ENCODE assay signal across 1 cellular context in the genomic region with DNA sequence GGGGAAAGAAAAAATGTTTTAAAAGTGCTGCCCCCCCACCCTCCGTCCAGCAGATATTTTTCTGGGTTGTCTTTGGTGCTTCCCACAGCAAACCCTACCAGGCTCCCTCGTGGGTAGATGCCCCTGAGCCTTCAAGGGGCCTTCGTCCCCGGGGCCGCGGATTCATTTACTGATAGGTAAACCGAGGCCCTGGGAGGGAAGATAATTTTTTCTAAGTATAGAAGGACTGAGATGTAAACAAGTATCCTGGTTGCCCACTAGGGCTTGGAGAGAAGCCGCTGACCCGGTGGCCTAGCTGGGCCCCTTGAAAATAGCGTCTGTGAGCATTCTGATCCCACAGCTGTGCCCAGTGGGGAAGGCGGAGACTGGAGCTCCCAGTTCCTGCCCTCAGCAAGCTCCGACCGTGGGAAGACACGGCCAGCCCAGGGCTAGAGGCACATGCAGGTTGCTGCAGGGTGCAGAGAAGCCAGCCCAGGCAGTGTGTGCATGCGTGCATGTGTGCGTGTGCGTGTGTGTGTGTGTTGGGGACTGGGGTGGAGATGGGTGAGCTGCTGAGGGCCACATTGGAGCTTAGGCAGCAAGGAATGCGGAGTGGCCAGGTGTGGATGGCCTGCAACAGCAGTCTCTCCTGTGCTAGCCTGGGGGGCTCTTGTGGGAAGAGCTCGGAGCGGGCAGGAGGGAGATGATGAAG.
TF ChIP-seq lines count a peak whose summit lies in the region.

No MANE protein-coding gene starts in this region.

TF ChIP-seq in HepG2, 621 proteins besides CTCF, POLR2A, EP300 and RAD21 (continued from another document and continues in another):
- TF ChIP-seq, protein P1, sequence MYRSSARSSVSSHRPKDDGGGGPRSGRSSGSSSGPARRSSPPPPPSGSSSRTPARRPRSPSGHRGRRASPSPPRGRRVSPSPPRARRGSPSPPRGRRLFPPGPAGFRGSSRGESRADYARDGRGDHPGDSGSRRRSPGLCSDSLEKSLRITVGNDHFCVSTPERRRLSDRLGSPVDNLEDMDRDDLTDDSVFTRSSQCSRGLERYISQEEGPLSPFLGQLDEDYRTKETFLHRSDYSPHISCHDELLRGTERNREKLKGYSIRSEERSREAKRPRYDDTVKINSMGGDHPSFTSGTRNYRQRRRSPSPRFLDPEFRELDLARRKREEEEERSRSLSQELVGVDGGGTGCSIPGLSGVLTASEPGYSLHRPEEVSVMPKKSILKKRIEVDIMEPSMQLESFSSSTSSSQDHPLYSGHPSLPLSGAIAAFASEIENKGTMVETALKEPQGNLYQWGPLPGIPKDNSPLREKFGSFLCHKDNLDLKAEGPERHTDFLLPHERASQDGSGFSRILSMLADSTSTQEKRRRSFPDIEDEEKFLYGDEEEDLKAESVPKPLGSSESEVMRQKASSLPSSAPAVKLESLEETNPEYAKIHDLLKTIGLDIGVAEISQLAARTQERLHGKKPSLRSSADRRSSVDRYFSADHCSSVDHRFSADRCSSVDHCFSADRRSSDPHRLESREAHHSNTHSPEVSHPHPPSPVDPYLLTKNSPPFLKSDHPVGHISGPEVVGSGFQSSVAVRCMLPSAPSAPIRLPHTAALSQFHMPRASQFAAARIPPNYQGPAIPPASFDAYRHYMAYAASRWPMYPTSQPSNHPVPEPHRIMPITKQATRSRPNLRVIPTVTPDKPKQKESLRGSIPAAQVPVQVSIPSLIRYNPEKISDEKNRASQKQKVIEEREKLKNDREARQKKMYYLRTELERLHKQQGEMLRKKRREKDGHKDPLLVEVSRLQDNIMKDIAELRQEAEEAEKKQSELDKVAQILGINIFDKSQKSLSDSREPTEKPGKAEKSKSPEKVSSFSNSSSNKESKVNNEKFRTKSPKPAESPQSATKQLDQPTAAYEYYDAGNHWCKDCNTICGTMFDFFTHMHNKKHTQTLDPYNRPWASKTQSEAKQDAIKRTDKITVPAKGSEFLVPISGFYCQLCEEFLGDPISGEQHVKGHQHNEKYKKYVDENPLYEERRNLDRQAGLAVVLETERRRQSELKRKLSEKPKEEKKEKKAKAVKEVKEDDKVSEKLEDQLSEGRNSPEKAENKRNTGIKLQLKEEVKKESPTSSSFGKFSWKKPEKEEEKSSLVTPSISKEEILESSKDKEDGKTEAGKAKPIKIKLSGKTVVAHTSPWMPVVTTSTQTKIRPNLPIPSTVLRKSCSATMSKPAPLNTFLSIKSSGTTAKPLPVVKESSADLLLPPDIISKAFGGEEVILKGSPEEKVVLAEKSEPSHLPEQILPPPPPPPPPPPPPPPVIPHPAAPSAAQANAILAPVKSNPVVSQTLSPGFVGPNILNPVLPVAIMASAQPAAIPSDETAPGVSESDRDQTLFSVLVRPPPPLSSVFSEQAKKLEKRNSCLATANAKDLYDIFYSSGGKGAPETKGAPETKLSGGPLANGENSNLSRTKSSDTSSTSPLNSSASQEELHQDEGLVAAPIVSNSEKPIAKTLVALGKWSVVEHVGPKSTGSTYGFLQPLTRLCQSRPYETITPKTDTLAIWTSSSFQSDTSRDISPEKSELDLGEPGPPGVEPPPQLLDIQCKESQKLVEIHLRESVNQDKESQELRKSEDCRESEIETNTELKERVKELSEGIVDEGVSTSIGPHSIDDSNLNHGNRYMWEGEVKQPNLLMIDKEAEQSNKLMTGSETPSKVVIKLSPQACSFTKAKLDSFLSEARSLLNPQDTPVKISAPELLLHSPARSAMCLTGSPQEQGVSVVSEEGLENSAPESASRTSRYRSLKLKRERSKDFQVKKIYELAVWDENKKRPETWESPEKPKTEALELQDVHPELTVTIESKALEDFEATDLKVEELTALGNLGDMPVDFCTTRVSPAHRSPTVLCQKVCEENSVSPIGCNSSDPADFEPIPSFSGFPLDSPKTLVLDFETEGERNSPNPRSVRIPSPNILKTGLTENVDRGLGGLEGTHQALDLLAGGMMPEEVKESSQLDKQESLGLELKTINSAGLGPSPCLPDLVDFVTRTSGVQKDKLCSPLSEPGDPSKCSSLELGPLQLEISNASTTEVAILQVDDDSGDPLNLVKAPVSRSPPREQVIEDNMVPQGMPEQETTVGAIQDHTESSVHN (CRISPR knock-in tag; IDR thresholded peaks at IDR 0.05) = 0 out of 2 replicates have a peak, but pooled peaks have one; percentile 11
- TF ChIP-seq JUNB (CRISPR knock-in tag; IDR thresholded peaks at IDR 0.05; ENCODE audit: borderline replicate concordance) = 0 out of 2 replicates have a peak, but pooled peaks have one; percentile 30
- TF ChIP-seq SIN3B (IDR thresholded peaks at IDR 0.05; ENCODE audit: low read length) = no peak
- no peak for TF ChIP-seq ZNF577 (CRISPR knock-in tag; IDR thresholded peaks at IDR 0.05; ENCODE audit: borderline replicate concordance, low read depth)
- TF ChIP-seq, protein P2, sequence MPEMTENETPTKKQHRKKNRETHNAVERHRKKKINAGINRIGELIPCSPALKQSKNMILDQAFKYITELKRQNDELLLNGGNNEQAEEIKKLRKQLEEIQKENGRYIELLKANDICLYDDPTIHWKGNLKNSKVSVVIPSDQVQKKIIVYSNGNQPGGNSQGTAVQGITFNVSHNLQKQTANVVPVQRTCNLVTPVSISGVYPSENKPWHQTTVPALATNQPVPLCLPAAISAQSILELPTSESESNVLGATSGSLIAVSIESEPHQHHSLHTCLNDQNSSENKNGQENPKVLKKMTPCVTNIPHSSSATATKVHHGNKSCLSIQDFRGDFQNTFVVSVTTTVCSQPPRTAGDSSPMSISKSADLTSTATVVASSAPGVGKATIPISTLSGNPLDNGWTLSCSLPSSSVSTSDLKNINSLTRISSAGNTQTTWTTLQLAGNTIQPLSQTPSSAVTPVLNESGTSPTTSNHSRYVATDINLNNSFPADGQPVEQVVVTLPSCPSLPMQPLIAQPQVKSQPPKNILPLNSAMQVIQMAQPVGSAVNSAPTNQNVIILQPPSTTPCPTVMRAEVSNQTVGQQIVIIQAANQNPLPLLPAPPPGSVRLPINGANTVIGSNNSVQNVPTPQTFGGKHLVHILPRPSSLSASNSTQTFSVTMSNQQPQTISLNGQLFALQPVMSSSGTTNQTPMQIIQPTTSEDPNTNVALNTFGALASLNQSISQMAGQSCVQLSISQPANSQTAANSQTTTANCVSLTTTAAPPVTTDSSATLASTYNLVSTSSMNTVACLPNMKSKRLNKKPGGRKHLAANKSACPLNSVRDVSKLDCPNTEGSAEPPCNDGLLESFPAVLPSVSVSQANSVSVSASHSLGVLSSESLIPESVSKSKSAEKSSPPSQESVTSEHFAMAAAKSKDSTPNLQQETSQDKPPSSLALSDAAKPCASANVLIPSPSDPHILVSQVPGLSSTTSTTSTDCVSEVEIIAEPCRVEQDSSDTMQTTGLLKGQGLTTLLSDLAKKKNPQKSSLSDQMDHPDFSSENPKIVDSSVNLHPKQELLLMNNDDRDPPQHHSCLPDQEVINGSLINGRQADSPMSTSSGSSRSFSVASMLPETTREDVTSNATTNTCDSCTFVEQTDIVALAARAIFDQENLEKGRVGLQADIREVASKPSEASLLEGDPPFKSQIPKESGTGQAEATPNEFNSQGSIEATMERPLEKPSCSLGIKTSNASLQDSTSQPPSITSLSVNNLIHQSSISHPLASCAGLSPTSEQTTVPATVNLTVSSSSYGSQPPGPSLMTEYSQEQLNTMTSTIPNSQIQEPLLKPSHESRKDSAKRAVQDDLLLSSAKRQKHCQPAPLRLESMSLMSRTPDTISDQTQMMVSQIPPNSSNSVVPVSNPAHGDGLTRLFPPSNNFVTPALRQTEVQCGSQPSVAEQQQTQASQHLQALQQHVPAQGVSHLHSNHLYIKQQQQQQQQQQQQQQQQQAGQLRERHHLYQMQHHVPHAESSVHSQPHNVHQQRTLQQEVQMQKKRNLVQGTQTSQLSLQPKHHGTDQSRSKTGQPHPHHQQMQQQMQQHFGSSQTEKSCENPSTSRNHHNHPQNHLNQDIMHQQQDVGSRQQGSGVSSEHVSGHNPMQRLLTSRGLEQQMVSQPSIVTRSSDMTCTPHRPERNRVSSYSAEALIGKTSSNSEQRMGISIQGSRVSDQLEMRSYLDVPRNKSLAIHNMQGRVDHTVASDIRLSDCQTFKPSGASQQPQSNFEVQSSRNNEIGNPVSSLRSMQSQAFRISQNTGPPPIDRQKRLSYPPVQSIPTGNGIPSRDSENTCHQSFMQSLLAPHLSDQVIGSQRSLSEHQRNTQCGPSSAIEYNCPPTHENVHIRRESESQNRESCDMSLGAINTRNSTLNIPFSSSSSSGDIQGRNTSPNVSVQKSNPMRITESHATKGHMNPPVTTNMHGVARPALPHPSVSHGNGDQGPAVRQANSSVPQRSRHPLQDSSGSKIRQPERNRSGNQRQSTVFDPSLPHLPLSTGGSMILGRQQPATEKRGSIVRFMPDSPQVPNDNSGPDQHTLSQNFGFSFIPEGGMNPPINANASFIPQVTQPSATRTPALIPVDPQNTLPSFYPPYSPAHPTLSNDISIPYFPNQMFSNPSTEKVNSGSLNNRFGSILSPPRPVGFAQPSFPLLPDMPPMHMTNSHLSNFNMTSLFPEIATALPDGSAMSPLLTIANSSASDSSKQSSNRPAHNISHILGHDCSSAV (CRISPR knock-in tag; IDR thresholded peaks at IDR 0.05; ENCODE audit: borderline replicate concordance) = no peak
- no peak for TF ChIP-seq ZBTB3 (CRISPR knock-in tag; IDR thresholded peaks at IDR 0.05; ENCODE audit: borderline replicate concordance, low read depth)
- TF ChIP-seq, protein P3, sequence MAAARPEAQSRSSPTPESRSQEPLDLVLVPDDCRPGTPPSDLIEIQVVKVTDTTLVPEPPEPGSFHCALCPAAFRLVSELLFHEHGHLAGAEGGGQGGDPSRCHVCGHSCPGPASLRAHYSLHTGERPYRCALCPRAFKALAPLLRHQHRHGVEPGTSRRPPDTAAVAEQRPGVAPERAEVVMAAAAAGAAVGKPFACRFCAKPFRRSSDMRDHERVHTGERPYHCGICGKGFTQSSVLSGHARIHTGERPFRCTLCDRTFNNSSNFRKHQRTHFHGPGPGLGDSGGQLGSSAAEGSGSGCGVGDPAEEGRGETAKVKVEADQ (CRISPR knock-in tag; IDR thresholded peaks at IDR 0.05; ENCODE audit: borderline replicate concordance) = 0 out of 2 replicates have a peak, but pooled peaks have one; percentile 25
- TF ChIP-seq, protein P4, sequence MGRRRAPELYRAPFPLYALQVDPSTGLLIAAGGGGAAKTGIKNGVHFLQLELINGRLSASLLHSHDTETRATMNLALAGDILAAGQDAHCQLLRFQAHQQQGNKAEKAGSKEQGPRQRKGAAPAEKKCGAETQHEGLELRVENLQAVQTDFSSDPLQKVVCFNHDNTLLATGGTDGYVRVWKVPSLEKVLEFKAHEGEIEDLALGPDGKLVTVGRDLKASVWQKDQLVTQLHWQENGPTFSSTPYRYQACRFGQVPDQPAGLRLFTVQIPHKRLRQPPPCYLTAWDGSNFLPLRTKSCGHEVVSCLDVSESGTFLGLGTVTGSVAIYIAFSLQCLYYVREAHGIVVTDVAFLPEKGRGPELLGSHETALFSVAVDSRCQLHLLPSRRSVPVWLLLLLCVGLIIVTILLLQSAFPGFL (CRISPR knock-in tag; IDR thresholded peaks at IDR 0.05) = no peak
- TF ChIP-seq ZNF234 (CRISPR knock-in tag; conservative IDR thresholded peaks at IDR 0.05) = no peak
- no peak for TF ChIP-seq ZNF569 (CRISPR knock-in tag; IDR thresholded peaks at IDR 0.05; ENCODE audit: borderline replicate concordance)
- TF ChIP-seq ZNF12 (CRISPR knock-in tag; IDR thresholded peaks at IDR 0.05) = no peak
- no peak for TF ChIP-seq HDAC6 (IDR thresholded peaks at IDR 0.05; ENCODE audit: low read depth, low read length)
- TF ChIP-seq DR1 (CRISPR knock-in tag; IDR thresholded peaks at IDR 0.05) = no peak
- no peak for TF ChIP-seq ZNF331 (CRISPR knock-in tag; IDR thresholded peaks at IDR 0.05)
- TF ChIP-seq HNRNPL (IDR thresholded peaks at IDR 0.05; ENCODE audit: low read depth, low read length) = 0 out of 2 replicates have a peak, but pooled peaks have one; percentile 49
- TF ChIP-seq, protein P5, sequence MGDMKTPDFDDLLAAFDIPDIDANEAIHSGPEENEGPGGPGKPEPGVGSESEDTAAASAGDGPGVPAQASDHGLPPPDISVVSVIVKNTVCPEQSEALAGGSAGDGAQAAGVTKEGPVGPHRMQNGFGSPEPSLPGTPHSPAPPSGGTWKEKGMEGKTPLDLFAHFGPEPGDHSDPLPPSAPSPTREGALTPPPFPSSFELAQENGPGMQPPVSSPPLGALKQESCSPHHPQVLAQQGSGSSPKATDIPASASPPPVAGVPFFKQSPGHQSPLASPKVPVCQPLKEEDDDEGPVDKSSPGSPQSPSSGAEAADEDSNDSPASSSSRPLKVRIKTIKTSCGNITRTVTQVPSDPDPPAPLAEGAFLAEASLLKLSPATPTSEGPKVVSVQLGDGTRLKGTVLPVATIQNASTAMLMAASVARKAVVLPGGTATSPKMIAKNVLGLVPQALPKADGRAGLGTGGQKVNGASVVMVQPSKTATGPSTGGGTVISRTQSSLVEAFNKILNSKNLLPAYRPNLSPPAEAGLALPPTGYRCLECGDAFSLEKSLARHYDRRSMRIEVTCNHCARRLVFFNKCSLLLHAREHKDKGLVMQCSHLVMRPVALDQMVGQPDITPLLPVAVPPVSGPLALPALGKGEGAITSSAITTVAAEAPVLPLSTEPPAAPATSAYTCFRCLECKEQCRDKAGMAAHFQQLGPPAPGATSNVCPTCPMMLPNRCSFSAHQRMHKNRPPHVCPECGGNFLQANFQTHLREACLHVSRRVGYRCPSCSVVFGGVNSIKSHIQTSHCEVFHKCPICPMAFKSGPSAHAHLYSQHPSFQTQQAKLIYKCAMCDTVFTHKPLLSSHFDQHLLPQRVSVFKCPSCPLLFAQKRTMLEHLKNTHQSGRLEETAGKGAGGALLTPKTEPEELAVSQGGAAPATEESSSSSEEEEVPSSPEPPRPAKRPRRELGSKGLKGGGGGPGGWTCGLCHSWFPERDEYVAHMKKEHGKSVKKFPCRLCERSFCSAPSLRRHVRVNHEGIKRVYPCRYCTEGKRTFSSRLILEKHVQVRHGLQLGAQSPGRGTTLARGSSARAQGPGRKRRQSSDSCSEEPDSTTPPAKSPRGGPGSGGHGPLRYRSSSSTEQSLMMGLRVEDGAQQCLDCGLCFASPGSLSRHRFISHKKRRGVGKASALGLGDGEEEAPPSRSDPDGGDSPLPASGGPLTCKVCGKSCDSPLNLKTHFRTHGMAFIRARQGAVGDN (CRISPR knock-in tag; IDR thresholded peaks at IDR 0.05) = peak; percentile 63; the same call in 1 of the 2 replicates
- TF ChIP-seq RBAK (CRISPR knock-in tag; IDR thresholded peaks at IDR 0.05) = no peak
- TF ChIP-seq MTF2 (CRISPR knock-in tag; IDR thresholded peaks at IDR 0.05; ENCODE audit: borderline replicate concordance) = no peak
- TF ChIP-seq MAFK (conservative IDR thresholded peaks at IDR 0.05 in 1 of 2, IDR thresholded peaks at IDR 0.05 in 1 of 2; ENCODE audit: low read length in 2 of 2) = no peak
